In the genomic region with DNA sequence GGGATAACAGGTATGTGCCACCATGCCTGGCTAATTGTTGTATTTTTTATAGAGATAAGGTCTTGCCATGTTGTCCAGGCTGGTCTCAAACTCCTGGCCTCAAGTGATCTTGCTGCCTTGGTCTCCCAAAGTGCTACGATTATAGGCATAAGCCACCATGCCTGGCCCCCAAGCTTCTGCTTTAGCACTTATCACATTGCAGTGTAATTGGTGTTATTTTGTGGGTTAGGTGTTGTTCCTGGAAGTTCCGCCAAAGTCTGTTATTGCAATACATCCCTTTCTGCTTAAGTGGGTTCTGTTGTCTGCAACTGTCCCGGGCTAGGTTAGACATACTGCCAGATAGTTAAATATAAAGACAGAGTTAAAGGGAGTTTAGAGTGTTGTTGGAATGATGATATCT, we compare ENCODE assay signal across 20 cellular contexts.
"Had no signal": no experiment of that assay in that cellular context is flagged by ENCODE, and none has a peak within 500 bp of the region (broad histone marks: within the 10 kb centered on the region; RNA-seq: fewer than 3 reads in every experiment).

No MANE protein-coding gene starts in this region.

- DNase-seq: activated B cell treated with CpG ODN at 0.5 μM for 24 hours; activated CD4-positive, alpha-beta T cell treated with anti-CD3 and anti-CD28 coated beads for 36 hours; activated CD4-positive, alpha-beta T cell treated with anti-CD3 and anti-CD28 coated beads, Interleukin-2, amount 50 U/mL, for 48 hours; activated gamma-delta T cell treated with Interleukin-2 at 50 U/mL for 16 hours; anterior cingulate cortex; brain microvascular endothelial cell; effector memory CD4-positive, alpha-beta T cell; gastrocnemius medialis; hippocampal formation; left ventricle myocardium superior; posterior cingulate gyrus; stimulated activated CD4-positive, alpha-beta T cell treated with anti-CD3 and anti-CD28 coated beads, Interleukin-2, amount 100 ng/mL, for 48 hours; stimulated activated naive CD4-positive, alpha-beta T cell treated with Interleukin-2 at 50 U/mL for 16 hours; SW 1271; T-helper 17 cell; upper lobe of left lung had no signal

- H3K36me3 ChIP-seq: brain microvascular endothelial cell, gastrocnemius medialis, neural progenitor cell, thoracic aorta had no signal

- H3K4me3 Mint-ChIP-seq: activated B cell treated with CpG ODN at 0.5 μM for 24 hours; activated CD4-positive, alpha-beta T cell treated with anti-CD3 and anti-CD28 coated beads for 36 hours; neural progenitor cell; T-helper 17 cell had no signal

- H3K27me3 ChIP-seq: brain microvascular endothelial cell, esophagus muscularis mucosa, gastrocnemius medialis, neural progenitor cell, upper lobe of left lung had no signal

- H3K4me3 ChIP-seq: esophagus muscularis mucosa, gastrocnemius medialis, neural progenitor cell, thoracic aorta, upper lobe of left lung had no signal

- H3K27ac Mint-ChIP-seq: activated B cell treated with CpG ODN at 0.5 μM for 24 hours; activated CD4-positive, alpha-beta T cell treated with anti-CD3 and anti-CD28 coated beads for 36 hours; activated naive CD4-positive, alpha-beta T cell treated with anti-CD3 and anti-CD28 coated beads, Interleukin-2, amount 50 U/mL, for 24 hours; neural progenitor cell; T-helper 17 cell had no signal

- H3K9me3 Mint-ChIP-seq: activated B cell treated with CpG ODN at 0.5 μM for 24 hours; activated naive CD4-positive, alpha-beta T cell treated with anti-CD3 and anti-CD28 coated beads, Interleukin-2, amount 50 U/mL, for 24 hours; neural progenitor cell had no signal

- H3K27me3 Mint-ChIP-seq: activated B cell treated with CpG ODN at 0.5 μM for 24 hours; activated CD4-positive, alpha-beta T cell treated with anti-CD3 and anti-CD28 coated beads for 36 hours; activated naive CD4-positive, alpha-beta T cell treated with anti-CD3 and anti-CD28 coated beads, Interleukin-2, amount 50 U/mL, for 24 hours; T-helper 17 cell had no signal

- H3K27ac ChIP-seq: brain microvascular endothelial cell, esophagus muscularis mucosa, neural progenitor cell, thoracic aorta, upper lobe of left lung had no signal

- ATAC-seq: activated CD4-positive, alpha-beta T cell treated with anti-CD3 and anti-CD28 coated beads for 36 hours; gastrocnemius medialis; left ventricle myocardium superior; T-helper 17 cell had no signal

- H3K36me3 Mint-ChIP-seq: neural progenitor cell had no signal

- H3K9me3 ChIP-seq: esophagus muscularis mucosa, gastrocnemius medialis, thoracic aorta, upper lobe of left lung had no signal
